31 cellular contexts compared by ENCODE assay signal in genomic region chr5:56530031-56530430, GRCh38.
DNase-seq lines count a peak whose midpoint lies in the region; FAIRE-seq and TF ChIP-seq lines count a peak whose summit lies in the region.
"Had no signal": no experiment of that assay in that cellular context is flagged by ENCODE, and none has a peak within 500 bp of the region (broad histone marks: within the 10 kb centered on the region; RNA-seq: fewer than 3 reads in every experiment).

No MANE protein-coding gene starts in this region.

- no peak overlapping the region for H3K9ac ChIP-seq in smooth muscle cell (ENCODE audit: low read depth)

- no peaks in the 10 kb centered on the region for H4K20me1 ChIP-seq in smooth muscle cell (ENCODE audit: low read depth)

- in situ Hi-C loops in ACHN (cut with HindIII; ENCODE audit: low pct_ligation_motif_present, low pct_unique_long_range_greater_than_20kb, low sequenced_read_pairs): no loop called here

- H3K27ac ChIP-seq in HL-60 (replicated peaks) (peak overlapping the region; percentile 10; the same call in 1 of the 2 replicates), smooth muscle cell (ENCODE audit: low read depth) (peak overlapping the region; percentile 75)
- H3K27ac ChIP-seq: testis had no signal

- H3K4me3 ChIP-seq in HL-60 (replicated peaks; ENCODE audit: insufficient read depth, low read length): no peak overlapping the region
- no peak overlapping the region for H3K4me3 ChIP-seq in fibroblast of villous mesenchyme (ENCODE audit: low read depth, low read length)
- H3K4me3 ChIP-seq in smooth muscle cell: no peak overlapping the region
- H3K4me3 ChIP-seq: dorsolateral prefrontal cortex, spleen, testis had no signal

- H3K27me3 Mint-ChIP-seq in activated T-cell treated with anti-CD3 and anti-CD28 coated beads, Interleukin-2, amount 50 U/mL, for 24 hours: no peaks in the 10 kb centered on the region
- H3K27me3 Mint-ChIP-seq: activated naive CD8-positive, alpha-beta T cell treated with anti-CD3 and anti-CD28 coated beads, Interleukin-2, amount 50 U/mL, for 24 hours; stimulated activated naive B cell treated with anti-CD40 and anti-IgM and Interleukin-4, amounts not matched to agents 10 μg/mL and 1 μg/mL and 100 μg/mL, for 72 hours; T-cell had no signal

- peak; percentile 3 to 23 for DNase-seq in HL-60 (ENCODE audit: low read depth in 1 of 2, low spot score in 1 of 2)
- DNase-seq in NOMO-1 treated with dmso at 0.1 percent for 144 hours (lab: John Stamatoyannopoulos, UW; ENCODE audit: unreplicated experiment): peak; percentile 78
- DNase-seq in fibroblast of villous mesenchyme (ENCODE audit: low read depth): peak; percentile 42
- peak; percentile 28 for DNase-seq in smooth muscle cell (lab: John Stamatoyannopoulos, UW; ENCODE audit: unreplicated experiment)
- DNase-seq in D341Med (ENCODE audit: low spot score): no peak
- DNase-seq in D721Med (ENCODE audit: insufficient read length, low spot score): no peak
- no peak for DNase-seq in ACHN
- no peak for DNase-seq in activated T-cell treated with anti-CD3 and anti-CD28 coated beads, Interleukin-2, amount 50 U/mL, for 24 hours
- DNase-seq: activated CD4-positive, alpha-beta T cell treated with anti-CD3 and anti-CD28 coated beads for 1 hour; activated CD8-positive, alpha-beta T cell treated with anti-CD3 and anti-CD28 coated beads, Interleukin-2, amount 10 ng/mL, durations not matched to agents 7 days and 5 days; activated gamma-delta T cell; activated naive CD8-positive, alpha-beta T cell treated with anti-CD3 and anti-CD28 coated beads, Interleukin-2, amount 50 U/mL, for 24 hours; activated T-cell treated with anti-CD3 and anti-CD28 coated beads for 4 hours; CD8-positive, alpha-beta memory T cell; DMS53; GF-D8; KG1; mesenchymal stem cell; NCI-H1048; NCI-H1930; NCI-H226; NCI-H774; SHP77 treated with DMSO at 0.1 percent for 48 hours; spleen; stimulated activated CD4-positive, alpha-beta T cell treated with anti-CD3 and anti-CD28 coated beads, Interleukin-4, amount 100 ng/mL, for 1 hour; stimulated activated naive B cell treated with anti-CD40 and anti-IgM and Interleukin-4, amounts not matched to agents 10 μg/mL and 1 μg/mL and 100 μg/mL, for 72 hours; T-cell; testis had no signal

- TF ChIP-seq CTCF in HL-60 (IDR thresholded peaks at IDR 0.05; ENCODE audit: insufficient read depth, low read length) (no peak), fibroblast of villous mesenchyme (IDR thresholded peaks at IDR 0.05; ENCODE audit: insufficient read depth, low read depth, low read length) (no peak), smooth muscle cell (IDR thresholded peaks at IDR 0.05; ENCODE audit: borderline replicate concordance, insufficient read depth, poor library complexity, severe bottlenecking) (no peak), D721Med (IDR thresholded peaks at IDR 0.05; ENCODE audit: insufficient read depth, missing control alignments) (no peak)

- peak overlapping the region; percentile 41 for H3K4me2 ChIP-seq in smooth muscle cell

- H3K27me3 ChIP-seq in HL-60 (ENCODE audit: insufficient read depth, poor library complexity, severe bottlenecking): no peaks in the 10 kb centered on the region
- H3K27me3 ChIP-seq in smooth muscle cell (ENCODE audit: low read depth): no peaks in the 10 kb centered on the region
- H3K27me3 ChIP-seq: spleen, testis had no signal

- no peaks in the 10 kb centered on the region for H3K79me2 ChIP-seq in smooth muscle cell (ENCODE audit: low read depth)

- H3F3A ChIP-seq in smooth muscle cell (ENCODE audit: low read depth): peaks cover 12% of the 10 kb centered on the region

- H3K36me3 ChIP-seq in smooth muscle cell (ENCODE audit: low read depth): no peaks in the 10 kb centered on the region
- H3K36me3 ChIP-seq: spleen had no signal

- H2AFZ ChIP-seq in smooth muscle cell (ENCODE audit: low read depth): peak overlapping the region; percentile 12

- H3K4me1 Mint-ChIP-seq in activated T-cell treated with anti-CD3 and anti-CD28 coated beads, Interleukin-2, amount 50 U/mL, for 24 hours (ENCODE audit: low read depth): peaks cover 13% of the 10 kb centered on the region
- H3K4me1 Mint-ChIP-seq: activated naive CD8-positive, alpha-beta T cell treated with anti-CD3 and anti-CD28 coated beads, Interleukin-2, amount 50 U/mL, for 24 hours; CD8-positive, alpha-beta memory T cell had no signal

- no peak for FAIRE-seq in D721Med (lab: Jason Lieb, UNC)
- FAIRE-seq: HTR-8/SVneo, TTC549 had no signal

- no peak overlapping the region for H3K4me3 Mint-ChIP-seq in activated T-cell treated with anti-CD3 and anti-CD28 coated beads, Interleukin-2, amount 50 U/mL, for 24 hours
- H3K4me3 Mint-ChIP-seq: activated CD8-positive, alpha-beta T cell treated with anti-CD3 and anti-CD28 coated beads, Interleukin-2, amount 10 ng/mL, durations not matched to agents 7 days and 5 days; activated naive CD8-positive, alpha-beta T cell treated with anti-CD3 and anti-CD28 coated beads, Interleukin-2, amount 50 U/mL, for 24 hours; CD8-positive, alpha-beta memory T cell; stimulated activated naive B cell treated with anti-CD40 and anti-IgM and Interleukin-4, amounts not matched to agents 10 μg/mL and 1 μg/mL and 100 μg/mL, for 72 hours; T-cell had no signal

- H3K27ac Mint-ChIP-seq in activated T-cell treated with anti-CD3 and anti-CD28 coated beads, Interleukin-2, amount 50 U/mL, for 24 hours: no peak overlapping the region
- H3K27ac Mint-ChIP-seq: activated CD8-positive, alpha-beta T cell treated with anti-CD3 and anti-CD28 coated beads, Interleukin-2, amount 10 ng/mL, durations not matched to agents 7 days and 5 days; activated naive CD8-positive, alpha-beta T cell treated with anti-CD3 and anti-CD28 coated beads, Interleukin-2, amount 50 U/mL, for 24 hours; CD8-positive, alpha-beta memory T cell; stimulated activated naive B cell treated with anti-CD40 and anti-IgM and Interleukin-4, amounts not matched to agents 10 μg/mL and 1 μg/mL and 100 μg/mL, for 72 hours; T-cell had no signal

- H3K9me3 ChIP-seq in smooth muscle cell (replicated peaks; ENCODE audit: low read depth): no peaks in the 10 kb centered on the region
- H3K9me3 ChIP-seq: spleen, testis had no signal

- no peaks in the 10 kb centered on the region for H3K36me3 Mint-ChIP-seq in activated T-cell treated with anti-CD3 and anti-CD28 coated beads, Interleukin-2, amount 50 U/mL, for 24 hours (ENCODE audit: low read depth)
- H3K36me3 Mint-ChIP-seq: CD8-positive, alpha-beta memory T cell; stimulated activated naive B cell treated with anti-CD40 and anti-IgM and Interleukin-4, amounts not matched to agents 10 μg/mL and 1 μg/mL and 100 μg/mL, for 72 hours; T-cell had no signal

- no peaks in the 10 kb centered on the region for H3K9me3 Mint-ChIP-seq in activated T-cell treated with anti-CD3 and anti-CD28 coated beads, Interleukin-2, amount 50 U/mL, for 24 hours
- H3K9me3 Mint-ChIP-seq: activated naive CD8-positive, alpha-beta T cell treated with anti-CD3 and anti-CD28 coated beads, Interleukin-2, amount 50 U/mL, for 24 hours; CD8-positive, alpha-beta memory T cell; T-cell had no signal

- WGBS in smooth muscle cell (ENCODE audit: low lambda C conversion rate): 16% methylated on average over 11 of the region's 11 CpGs

- H3K4me1 ChIP-seq in smooth muscle cell (ENCODE audit: low read depth): no peaks in the 10 kb centered on the region
- H3K4me1 ChIP-seq: spleen, testis had no signal

Comparison
In these comparisons a context has a peak if more than half of its experiments do, and no peak if none do; other contexts are left out.
1. DNase-seq: peak in HL-60 (2 of 2), NOMO-1 treated with dmso at 0.1 percent for 144 hours (single experiment), fibroblast of villous mesenchyme (single experiment) and smooth muscle cell (single experiment); none in D341Med (single experiment), D721Med (single experiment), ACHN (single experiment) and activated T-cell treated with anti-CD3 and anti-CD28 coated beads, Interleukin-2, amount 50 U/mL, for 24 hours (single experiment).